ENCODE assay signal across 8 cellular contexts in genomic region chrX:40152173-40152705, GRCh38. TPM values are rescaled to one million over a fixed set of nuclear protein-coding genes. Genes with fewer than 3 reads are reported as not detected.
DNase-seq lines count a peak whose midpoint lies in the region; ATAC-seq and TF ChIP-seq lines count a peak whose summit lies in the region.

No MANE protein-coding gene starts in this region.

- peak overlapping the region in 7 of 8 donors; percentile 63 to 80 (median 73) for H3K4me3 Mint-ChIP-seq in CD4-positive, alpha-beta memory T cell

- H3K4me3 ChIP-seq in CD4-positive, alpha-beta memory T cell (ENCODE audit: low read length in 2 of 2) = peak overlapping the region in 1 of 2 donors; percentile 50
- peak overlapping the region in 1 of 3 experiments; percentile 33 for H3K4me3 ChIP-seq in mammary epithelial cell (replicated peaks in 1 of 3; ENCODE audit: insufficient read depth in 1 of 3, low read depth in 2 of 3, low read length in 3 of 3)
- peak overlapping the region in 1 of 3 donors; percentile 58 for H3K4me3 ChIP-seq in liver (ENCODE audit: low read depth in 1 of 3, low read length in 3 of 3)
- H3K4me3 ChIP-seq in tibial artery = peak overlapping the region; percentile 53 to 59

- WGBS in mammary epithelial cell (ENCODE audit: low coverage, missing lambda C conversion rate) = no CpG with 5 or more reads among the region's 41 CpGs
- WGBS in liver = 20% methylated on average over 41 of the region's 41 CpGs

- POLR2A ChIA-PET in CD4-positive, alpha-beta memory T cell (lab: Charles Lee; ENCODE audit: partially characterized antibody) = interaction anchor here (0.6 to 4.0 kb wide), 14 partner anchors 14 to 337 kb away, joined by 3 to 82 read pairs (median 11); partner anchors contain the start of gene BCOR

- dilution Hi-C loops in mammary epithelial cell (cut with HindIII; ENCODE audit: low sequenced_read_pairs) = no loop called here

- no peaks in the 10 kb centered on the region for H3K27me3 ChIP-seq in CD4-positive, alpha-beta memory T cell (ENCODE audit: insufficient read depth, low read length)
- H3K27me3 ChIP-seq in mammary epithelial cell (ENCODE audit: insufficient read depth, low read length) (peaks cover 47% of the 10 kb centered on the region), liver (ENCODE audit: control insufficient read depth in 4 of 4, insufficient read depth in 4 of 4, low read length in 3 of 4) (no peaks in the 10 kb centered on the region), tibial artery (no peaks in the 10 kb centered on the region)

- intact Hi-C loops in CD4-positive, alpha-beta memory T cell (cut with micrococcal nuclease) = loop anchor here (2.0 to 5.0 kb wide), 5 partner anchors 45 to 420 kb away; no protein-coding TSS in a partner anchor
- intact Hi-C loops in mammary epithelial cell (cut with micrococcal nuclease) = loop anchor here (5.0 kb wide), 2 partner anchors 45 to 115 kb away; no protein-coding TSS in a partner anchor
- intact Hi-C loops in tibial artery (cut with DNase I; ENCODE audit: low total_unique reads) = loop anchor here (5.0 kb wide), 2 partner anchors 55 to 420 kb away; partner anchors contain the start of gene BCOR

- H3K9ac ChIP-seq in mammary epithelial cell (ENCODE audit: insufficient read depth, low read length) (no peak overlapping the region), liver (ENCODE audit: low read depth in 1 of 2, low read length in 2 of 2) (no peak overlapping the region)

- H4K20me1 ChIP-seq in mammary epithelial cell (ENCODE audit: insufficient read depth, low read length) = peaks cover 2% of the 10 kb centered on the region

- H3K4me1 Mint-ChIP-seq in CD4-positive, alpha-beta memory T cell = peaks cover 0 to 19% (median 6%) of the 10 kb centered on the region in 4 donors

- H2AFZ ChIP-seq in mammary epithelial cell (ENCODE audit: low read depth, low read length) = peak overlapping the region; percentile 81

- H3K27me3 Mint-ChIP-seq in CD4-positive, alpha-beta memory T cell = no peaks in the 10 kb centered on the region

- no peaks in the 10 kb centered on the region for H3K4me1 ChIP-seq in CD4-positive, alpha-beta memory T cell (ENCODE audit: insufficient read depth, low read length)
- H3K4me1 ChIP-seq in mammary epithelial cell (ENCODE audit: insufficient read depth, low read length) (peaks cover 18% of the 10 kb centered on the region), liver (ENCODE audit: control insufficient read depth in 4 of 4, insufficient read depth in 4 of 4, low read length in 3 of 4) (peaks cover 6 to 48% (median 19%) of the 10 kb centered on the region in 4 donors), tibial artery (peaks cover 0 to 47% (median 18%) of the 10 kb centered on the region in 4 donors)

- CTCF ChIA-PET in CD4-positive, alpha-beta memory T cell (lab: Charles Lee; ENCODE audit: partially characterized antibody) = interaction anchor here (0.8 to 1.9 kb wide), 5 partner anchors 41 to 298 kb away, joined by 3 to 4 read pairs (median 3); no protein-coding TSS in a partner anchor
- CTCF ChIA-PET in mammary epithelial cell (lab: Charles Lee; ENCODE audit: low non-redundant PET) = no interaction called here

- no peaks in the 10 kb centered on the region for H3K36me3 ChIP-seq in CD4-positive, alpha-beta memory T cell (ENCODE audit: insufficient read depth, low read length)
- H3K36me3 ChIP-seq in mammary epithelial cell (ENCODE audit: insufficient read depth, low read length) = no peaks in the 10 kb centered on the region
- H3K36me3 ChIP-seq in liver (ENCODE audit: control insufficient read depth in 4 of 4, insufficient read depth in 3 of 4, low read depth in 1 of 4, low read length in 3 of 4) = no peaks in the 10 kb centered on the region
- H3K36me3 ChIP-seq in tibial artery = no peaks in the 10 kb centered on the region

- no peaks in the 10 kb centered on the region for H3K9me3 ChIP-seq in CD4-positive, alpha-beta memory T cell (ENCODE audit: control insufficient read depth in 1 of 2, low read length in 2 of 2)
- no peaks in the 10 kb centered on the region for H3K9me3 ChIP-seq in mammary epithelial cell (replicated peaks; ENCODE audit: insufficient read depth, low read length)
- no peaks in the 10 kb centered on the region for H3K9me3 ChIP-seq in liver (ENCODE audit: control insufficient read depth in 4 of 4, low read length in 3 of 4)
- no peaks in the 10 kb centered on the region for H3K9me3 ChIP-seq in tibial artery

- peak overlapping the region; percentile 92 for H3K4me2 ChIP-seq in mammary epithelial cell (ENCODE audit: insufficient read depth, low read depth, low read length)

- TF ChIP-seq RAD21 in liver (IDR thresholded peaks at IDR 0.05) = no peak

- no TSS peak for BruUV-seq in mammary epithelial cell (replicated peaks; lab: Mats Ljungman, UMichigan)

- in situ Hi-C loops in mammary epithelial cell (cut with MboI; ENCODE audit: low sequenced_read_pairs in 2 of 2) = loop anchor here in 1 of 2 donors (25.0 kb wide), 1 partner anchor 340 kb away; no protein-coding TSS in a partner anchor

- ATAC-seq in GM21529 (IDR thresholded peaks at IDR 0.05; ENCODE audit: unreplicated experiment) = no peak

- TF ChIP-seq CTCF in mammary epithelial cell (conservative IDR thresholded peaks at IDR 0.05 in 1 of 2, IDR thresholded peaks at IDR 0.05 in 1 of 2; ENCODE audit: extremely low read depth in 1 of 2, insufficient read depth in 1 of 2, low read depth in 1 of 2, low read length in 2 of 2) (no peak), liver (IDR thresholded peaks at IDR 0.05; ENCODE audit: low read depth, low read length, missing input control) (no peak), tibial artery (IDR thresholded peaks at IDR 0.05) (no peak)

- peak in 3 of 5 donors; percentile 24 to 44 (median 36) for DNase-seq in CD4-positive, alpha-beta memory T cell
- DNase-seq in NCI-H1694 (lab: John Stamatoyannopoulos, UW) (peak; percentile 36), mammary epithelial cell (no peak), tibial artery (peak in 1 of 2 donors; percentile 70), RPMI8226 (no peak), cerebellar nuclear complex (lab: John Stamatoyannopoulos, UW) (no peak)

- no peaks in the 10 kb centered on the region for H3K36me3 Mint-ChIP-seq in CD4-positive, alpha-beta memory T cell

- peak overlapping the region in 1 of 7 donors; percentile 21 for H3K27ac Mint-ChIP-seq in CD4-positive, alpha-beta memory T cell

- no peak overlapping the region for H3K27ac ChIP-seq in CD4-positive, alpha-beta memory T cell (ENCODE audit: low read depth, low read length)
- H3K27ac ChIP-seq in mammary epithelial cell (ENCODE audit: insufficient read depth, low read depth, low read length) (no peak overlapping the region), liver (ENCODE audit: low read depth in 1 of 2, low read length in 2 of 2) (peak overlapping the region; percentile 55 to 62), tibial artery (peak overlapping the region; percentile 67 to 73)

- H3K79me2 ChIP-seq in mammary epithelial cell (ENCODE audit: insufficient read depth, low read length) = no peaks in the 10 kb centered on the region

- no peaks in the 10 kb centered on the region for H3K9me3 Mint-ChIP-seq in CD4-positive, alpha-beta memory T cell

TF ChIP-seq in liver, 16 proteins besides CTCF, POLR2A, EP300 and RAD21:
- TF ChIP-seq MAX (IDR thresholded peaks at IDR 0.05) = no peak
- no peak for TF ChIP-seq ATF3 (IDR thresholded peaks at IDR 0.05)
- no peak for TF ChIP-seq YY1 (IDR thresholded peaks at IDR 0.05)
- TF ChIP-seq REST (IDR thresholded peaks at IDR 0.05) = no peak
- no peak for TF ChIP-seq NR2F2 (IDR thresholded peaks at IDR 0.05)
- TF ChIP-seq TAF1 (conservative IDR thresholded peaks at IDR 0.05) = no peak
TF ChIP-seq in liver: peak in this region for 0.

RNA-seq across cellular contexts. Expression of gene BCOR, which starts 54.5 kb away (rescaled TPM):
- 10 to 100 TPM; 47.1 to 48.7 TPM for total RNA-seq in CD4-positive, alpha-beta memory T cell
- 1 to 10 TPM; 1.9 to 7.0 TPM for polyA plus RNA-seq in CD4-positive, alpha-beta memory T cell
- total RNA-seq in mammary epithelial cell = 1 to 10 TPM; 7.2 to 9.2 TPM
- 1.8 TPM for polyA plus RNA-seq in mammary epithelial cell
- polyA minus RNA-seq in mammary epithelial cell = 33.0 TPM
- total RNA-seq in liver = 10 to 100 TPM; 15.1 to 23.0 TPM
- polyA plus RNA-seq in liver = 1 to 10 TPM; 5.6 to 6.8 TPM

Comparison
In these comparisons a context has a peak if more than half of its experiments do, and no peak if none do; other contexts are left out.
1. DNase-seq: peak in CD4-positive, alpha-beta memory T cell (3 of 5) and NCI-H1694 (single experiment); none in mammary epithelial cell (single experiment), RPMI8226 (single experiment) and cerebellar nuclear complex (0 of 2).
2. H3K27ac ChIP-seq: peak in liver (2 of 2) and tibial artery (2 of 2); none in CD4-positive, alpha-beta memory T cell (single experiment) and mammary epithelial cell (single experiment).